Comparison of ENCODE assay signal across 8 cellular contexts in the genomic region with DNA sequence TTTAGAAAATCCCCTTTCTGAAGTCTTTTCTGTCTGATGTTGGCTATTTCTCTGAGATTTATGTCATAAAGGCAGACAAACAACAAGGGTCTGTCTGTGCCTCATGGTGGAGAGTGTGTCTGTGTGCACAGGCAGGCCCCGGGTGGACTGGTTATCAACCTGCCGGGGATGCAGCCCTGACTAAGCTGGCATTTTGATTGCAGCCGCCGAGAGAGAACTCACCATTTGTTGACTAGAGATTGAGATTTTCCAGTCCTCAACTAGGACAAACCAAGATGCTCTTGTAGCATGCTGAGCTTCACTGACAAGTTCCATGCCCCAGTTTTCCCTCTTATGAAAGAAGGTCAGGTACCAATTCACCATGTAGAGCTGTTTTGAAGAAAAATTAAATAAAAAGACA.
"Had no signal": no experiment of that assay in that cellular context is flagged by ENCODE, and none has a peak within 500 bp of the region (broad histone marks: within the 10 kb centered on the region; RNA-seq: fewer than 3 reads in every experiment).

No MANE protein-coding gene starts in this region.

- H3K36me3 ChIP-seq: HAP-1 had no signal

- H3K4me3 ChIP-seq: GM23248, GM23338, HAP-1 had no signal

- H3K27ac ChIP-seq: GM23248 had no signal

- H3K4me3 Mint-ChIP-seq: GM23338, H9, HFFc6 had no signal

- H3K27ac Mint-ChIP-seq: GM23338, HFFc6 had no signal

- H3K4me1 ChIP-seq: HAP-1 had no signal

- DNase-seq: GM23248, GOT3, H7, H9, HCEC 1CT, HFFc6 had no signal
